ENCODE assay signal across 16 cellular contexts in genomic region chr5:32197032-32197431, GRCh38. TPM values are rescaled to one million over a fixed set of nuclear protein-coding genes. Genes with fewer than 3 reads are reported as not detected.
DNase-seq lines count a peak whose midpoint lies in the region; ATAC-seq and TF ChIP-seq lines count a peak whose summit lies in the region.
"Had no signal": no experiment of that assay in that cellular context is flagged by ENCODE, and none has a peak within 500 bp of the region (broad histone marks: within the 10 kb centered on the region; RNA-seq: fewer than 3 reads in every experiment).

No MANE protein-coding gene starts in this region.

- no peak overlapping the region for H3K18ac ChIP-seq in H9 (ENCODE audit: insufficient read length, low read depth, low read length)

- intact Hi-C loops in activated CD4-positive, alpha-beta T cell treated with anti-CD3 and anti-CD28 coated beads, Interleukin-2, amount 10 ng/mL, durations not matched to agents 24 days and 14 days (cut with micrococcal nuclease), result no loop called here

- no peak overlapping the region for H2BK12ac ChIP-seq in H9 (ENCODE audit: insufficient read length, low read depth, low read length)

- no peak overlapping the region for H2AK5ac ChIP-seq in H9 (ENCODE audit: insufficient read length, low read length)

- no CpG with 5 or more reads among the region's 6 CpGs for WGBS in H9 (ENCODE audit: extremely low coverage, insufficient read length, low lambda C conversion rate)
- 93 to 96% methylated on average over 6 of the region's 6 CpGs for WGBS in endodermal cell (ENCODE audit: insufficient coverage in 1 of 2, insufficient read length in 1 of 2), 2 experiments

- H3T11ph ChIP-seq in H9 (ENCODE audit: low read length), result no peak overlapping the region

- H3K23me2 ChIP-seq in H9 (ENCODE audit: insufficient read length, low read depth, low read length, poor library complexity, severe bottlenecking), result no peaks in the 10 kb centered on the region

- H2BK5ac ChIP-seq in H9 (ENCODE audit: insufficient read length, low read length), result no peak overlapping the region

- H3K4me3 ChIP-seq in endodermal cell (ENCODE audit: low read length), result no peak overlapping the region
- no peak overlapping the region for H3K4me3 ChIP-seq in osteoblast (ENCODE audit: insufficient read depth, low read length)

- no peak overlapping the region for H3K56ac ChIP-seq in H9 (ENCODE audit: insufficient read length, low read depth, low read length)

- H3K4me3 Mint-ChIP-seq in H9, result no peak overlapping the region
- no peak overlapping the region for H3K4me3 Mint-ChIP-seq in endodermal cell
- H3K4me3 Mint-ChIP-seq in type B pancreatic cell, result no peak overlapping the region
- no peak overlapping the region for H3K4me3 Mint-ChIP-seq in activated CD4-positive, alpha-beta T cell treated with anti-CD3 and anti-CD28 coated beads, Interleukin-2, amount 10 ng/mL, durations not matched to agents 24 days and 14 days
- H3K4me3 Mint-ChIP-seq: CD4-positive, CD25-positive, alpha-beta regulatory T cell; CD8-positive, alpha-beta memory T cell had no signal

- no peak overlapping the region for H4K8ac ChIP-seq in H9 (replicated peaks; ENCODE audit: insufficient read length, low read depth, low read length)

- DNase-seq in H9 (no peak), endodermal cell (no peak), myocyte (ENCODE audit: low read depth) (peak; percentile 6), type B pancreatic cell (ENCODE audit: extremely low spot score, unreplicated experiment) (no peak), osteoblast (ENCODE audit: insufficient read length, low spot score, missing footprints) (no peak)
- DNase-seq in activated CD4-positive, alpha-beta T cell treated with anti-CD3 and anti-CD28 coated beads, Interleukin-2, amount 10 ng/mL, durations not matched to agents 24 days and 14 days, result no peak
- DNase-seq: ACHN; BE2C; C1 segment of cervical spinal cord; CD4-positive, CD25-positive, alpha-beta regulatory T cell; CD8-positive, alpha-beta memory T cell; COR-L47; GOT3; H7 had no signal

- H4K91ac ChIP-seq in H9 (ENCODE audit: insufficient read length, low read depth, low read length), result no peak overlapping the region

- H3K9me3 Mint-ChIP-seq in H9 (no peaks in the 10 kb centered on the region), endodermal cell (no peaks in the 10 kb centered on the region), type B pancreatic cell (peaks cover 3% of the 10 kb centered on the region)
- no peaks in the 10 kb centered on the region for H3K9me3 Mint-ChIP-seq in activated CD4-positive, alpha-beta T cell treated with anti-CD3 and anti-CD28 coated beads, Interleukin-2, amount 10 ng/mL, durations not matched to agents 24 days and 14 days
- H3K9me3 Mint-ChIP-seq: CD8-positive, alpha-beta memory T cell had no signal

- no peak overlapping the region for H3K4ac ChIP-seq in H9 (ENCODE audit: low read depth, low read length)

- no peaks in the 10 kb centered on the region for H3K36me3 ChIP-seq in endodermal cell (ENCODE audit: control insufficient read depth, insufficient read depth, low read length)
- no peaks in the 10 kb centered on the region for H3K36me3 ChIP-seq in osteoblast (ENCODE audit: insufficient read depth, low read length)
- H3K36me3 ChIP-seq: BE2C had no signal

- H3K79me2 ChIP-seq in H9 (ENCODE audit: insufficient read depth, low read length) (no peaks in the 10 kb centered on the region), osteoblast (ENCODE audit: insufficient read depth, low read length) (no peaks in the 10 kb centered on the region)

- no peak overlapping the region for H2BK120ac ChIP-seq in H9 (ENCODE audit: low read depth, low read length, poor library complexity, severe bottlenecking)

- no peak overlapping the region for H4K5ac ChIP-seq in H9 (ENCODE audit: insufficient read length, low read depth, low read length)

- no peaks in the 10 kb centered on the region for H3K4me1 ChIP-seq in H9 (ENCODE audit: insufficient read depth, low read length)
- H3K4me1 ChIP-seq in endodermal cell (ENCODE audit: control insufficient read depth, insufficient read depth, low read length), result no peaks in the 10 kb centered on the region
- H3K4me1 ChIP-seq in osteoblast (ENCODE audit: insufficient read depth, low read length), result peaks cover 14% of the 10 kb centered on the region
- H3K4me1 ChIP-seq: BE2C had no signal

- H3K9me3 ChIP-seq in H9 (ENCODE audit: control insufficient read depth, low read depth, low read length) (no peaks in the 10 kb centered on the region), endodermal cell (ENCODE audit: control insufficient read depth, low read length) (no peaks in the 10 kb centered on the region), osteoblast (ENCODE audit: low read depth, low read length) (no peaks in the 10 kb centered on the region)
- H3K9me3 ChIP-seq: BE2C had no signal

- H3K27ac Mint-ChIP-seq in H9, result no peak overlapping the region
- H3K27ac Mint-ChIP-seq in endodermal cell, result no peak overlapping the region
- no peak overlapping the region for H3K27ac Mint-ChIP-seq in type B pancreatic cell
- H3K27ac Mint-ChIP-seq in activated CD4-positive, alpha-beta T cell treated with anti-CD3 and anti-CD28 coated beads, Interleukin-2, amount 10 ng/mL, durations not matched to agents 24 days and 14 days, result no peak overlapping the region
- H3K27ac Mint-ChIP-seq: CD4-positive, CD25-positive, alpha-beta regulatory T cell; CD8-positive, alpha-beta memory T cell had no signal

- H3K4me1 Mint-ChIP-seq in H9 (no peaks in the 10 kb centered on the region), endodermal cell (no peaks in the 10 kb centered on the region), type B pancreatic cell (ENCODE audit: unreplicated experiment) (peaks cover 14% of the 10 kb centered on the region)
- peaks cover 6% of the 10 kb centered on the region for H3K4me1 Mint-ChIP-seq in activated CD4-positive, alpha-beta T cell treated with anti-CD3 and anti-CD28 coated beads, Interleukin-2, amount 10 ng/mL, durations not matched to agents 24 days and 14 days
- H3K4me1 Mint-ChIP-seq: CD4-positive, CD25-positive, alpha-beta regulatory T cell; CD8-positive, alpha-beta memory T cell had no signal

- H4K20me1 ChIP-seq in H9 (ENCODE audit: control insufficient read depth, insufficient read depth, insufficient read length), result no peaks in the 10 kb centered on the region
- no peaks in the 10 kb centered on the region for H4K20me1 ChIP-seq in osteoblast (ENCODE audit: insufficient read depth, low read length)

- no peak overlapping the region for H3K23ac ChIP-seq in H9 (ENCODE audit: insufficient read length, low read depth, low read length)

- TF ChIP-seq CTCF in H9 (conservative IDR thresholded peaks at IDR 0.05) (peak; percentile 17; the same call in 1 of the 3 replicates), endodermal cell (conservative IDR thresholded peaks at IDR 0.05) (peak; percentile 31), type B pancreatic cell (conservative IDR thresholded peaks at IDR 0.05) (peak; percentile 17), osteoblast (IDR thresholded peaks at IDR 0.05; ENCODE audit: extremely low read depth, low read depth, low read length) (no peak)

- H3K27ac ChIP-seq in H9 (ENCODE audit: insufficient read length, low read depth, low read length), result no peak overlapping the region
- no peak overlapping the region for H3K27ac ChIP-seq in endodermal cell (ENCODE audit: low read depth, low read length)
- no peak overlapping the region for H3K27ac ChIP-seq in osteoblast (ENCODE audit: low read depth, low read length)
- H3K27ac ChIP-seq: HL-60 had no signal

- no peaks in the 10 kb centered on the region for H3K79me1 ChIP-seq in H9 (ENCODE audit: insufficient read depth, low read depth, low read length, poor library complexity, severe bottlenecking)

- H3K27me3 Mint-ChIP-seq in H9 (ENCODE audit: low read depth), result no peaks in the 10 kb centered on the region
- no peaks in the 10 kb centered on the region for H3K27me3 Mint-ChIP-seq in endodermal cell (ENCODE audit: insufficient read depth)
- H3K27me3 Mint-ChIP-seq in type B pancreatic cell, result no peaks in the 10 kb centered on the region
- H3K27me3 Mint-ChIP-seq in activated CD4-positive, alpha-beta T cell treated with anti-CD3 and anti-CD28 coated beads, Interleukin-2, amount 10 ng/mL, durations not matched to agents 24 days and 14 days, result peaks cover 17% of the 10 kb centered on the region

- no peak overlapping the region for H2BK15ac ChIP-seq in H9 (ENCODE audit: low read depth, low read length)

- no peak overlapping the region for H3K4me2 ChIP-seq in H9 (ENCODE audit: insufficient read depth, insufficient read length, low read length)
- H3K4me2 ChIP-seq in osteoblast (ENCODE audit: insufficient read depth, low read length), result no peak overlapping the region

- no peak overlapping the region for H3K14ac ChIP-seq in H9 (ENCODE audit: insufficient read depth, low read length)

- ATAC-seq in HG02623 (IDR thresholded peaks at IDR 0.05; ENCODE audit: unreplicated experiment), result no peak

- H3K9ac ChIP-seq in H9 (ENCODE audit: extremely low read depth, insufficient read length, low read length) (no peak overlapping the region), endodermal cell (ENCODE audit: extremely low read depth, low read length, poor library complexity, severe bottlenecking) (no peak overlapping the region)

- no peak overlapping the region for H2BK20ac ChIP-seq in H9 (ENCODE audit: low read depth, low read length, poor library complexity, severe bottlenecking)

- H3K27me3 ChIP-seq in H9 (ENCODE audit: insufficient read depth, low read length), result no peaks in the 10 kb centered on the region
- H3K27me3 ChIP-seq in endodermal cell (ENCODE audit: control insufficient read depth, insufficient read depth, low read length, poor library complexity, severe bottlenecking), result no peaks in the 10 kb centered on the region
- no peaks in the 10 kb centered on the region for H3K27me3 ChIP-seq in osteoblast (ENCODE audit: insufficient read depth, low read length)
- H3K27me3 ChIP-seq: BE2C had no signal

- H3K36me3 Mint-ChIP-seq in H9 (ENCODE audit: insufficient read depth in 1 of 3, low read depth in 3 of 3), result no peaks in the 10 kb centered on the region
- H3K36me3 Mint-ChIP-seq in endodermal cell (ENCODE audit: low read depth), result no peaks in the 10 kb centered on the region
- no peaks in the 10 kb centered on the region for H3K36me3 Mint-ChIP-seq in type B pancreatic cell
- no peaks in the 10 kb centered on the region for H3K36me3 Mint-ChIP-seq in activated CD4-positive, alpha-beta T cell treated with anti-CD3 and anti-CD28 coated beads, Interleukin-2, amount 10 ng/mL, durations not matched to agents 24 days and 14 days (ENCODE audit: low read depth)
- H3K36me3 Mint-ChIP-seq: CD4-positive, CD25-positive, alpha-beta regulatory T cell; CD8-positive, alpha-beta memory T cell had no signal

- H2AFZ ChIP-seq in H9 (ENCODE audit: low read length) (no peak overlapping the region), osteoblast (ENCODE audit: low read length) (no peak overlapping the region)

RNA-seq across cellular contexts. Expression of gene GOLPH3, which starts 22.9 kb away (rescaled TPM):
- total RNA-seq in H9 (2021) (98.0 and 98.7 TPM in 2 replicates), endodermal cell (10 to 100 TPM; 89.4 to 90.7 TPM), myocyte (48.0 and 53.8 TPM in 2 replicates), type B pancreatic cell (ENCODE audit: low replicate concordance) (72.9 and 102 TPM in 2 replicates), osteoblast (83.2 and 88.7 TPM in 2 replicates)
- polyA plus RNA-seq in endodermal cell (2013, experiment 1 of 2), result 68.2 TPM
- 64.9 TPM for polyA plus RNA-seq in endodermal cell (2013, experiment 2 of 2)
- polyA plus RNA-seq in myocyte (2012), result 51.9 TPM
- total RNA-seq in activated CD4-positive, alpha-beta T cell treated with anti-CD3 and anti-CD28 coated beads, Interleukin-2, amount 10 ng/mL, durations not matched to agents 24 days and 14 days, result 85.4 and 92.7 TPM in 2 replicates
